Comparison of ENCODE assay signal across 23 cellular contexts in genomic region chrX:108223606-108224005, GRCh38.
"Had no signal": no experiment of that assay in that cellular context is flagged by ENCODE, and none has a peak within 500 bp of the region (broad histone marks: within the 10 kb centered on the region; RNA-seq: fewer than 3 reads in every experiment).

No MANE protein-coding gene starts in this region.

- H3K27ac Mint-ChIP-seq: activated CD4-positive, alpha-beta memory T cell treated with anti-CD3 and anti-CD28 coated beads, Interleukin-2, amount 10 ng/mL, durations not matched to agents 7 days and 5 days; activated naive CD4-positive, alpha-beta T cell treated with anti-CD3 and anti-CD28 coated beads, Interleukin-2, amount 50 U/mL, for 72 hours; dendritic cell treated with granulocyte-macrophage colony-stimulating factor and Interleukin-4, amounts not matched to agents 40 ng/mL and 50 ng/mL, for 4 days; T-helper 1 cell treated with Interleukin-12 subunit alpha and Interleukin-12 subunit beta and Interleukin-4 antibody, amounts not matched to agents 30 μg/mL and 1 μg/mL, for 36 hours had no signal

- H3K9me3 ChIP-seq: body of pancreas, neutrophil, suprapubic skin, upper lobe of right lung had no signal

- H3K9me3 Mint-ChIP-seq: activated CD4-positive, alpha-beta memory T cell treated with anti-CD3 and anti-CD28 coated beads, Interleukin-2, amount 10 ng/mL, durations not matched to agents 7 days and 5 days; activated naive CD4-positive, alpha-beta T cell treated with anti-CD3 and anti-CD28 coated beads, Interleukin-2, amount 50 U/mL, for 72 hours; dendritic cell treated with granulocyte-macrophage colony-stimulating factor and Interleukin-4, amounts not matched to agents 40 ng/mL and 50 ng/mL, for 4 days; T-helper 1 cell treated with Interleukin-12 subunit alpha and Interleukin-12 subunit beta and Interleukin-4 antibody, amounts not matched to agents 30 μg/mL and 1 μg/mL, for 36 hours had no signal

- H3K27me3 Mint-ChIP-seq: activated CD4-positive, alpha-beta memory T cell treated with anti-CD3 and anti-CD28 coated beads, Interleukin-2, amount 10 ng/mL, durations not matched to agents 7 days and 5 days had no signal

- H3K4me1 ChIP-seq: body of pancreas, upper lobe of right lung had no signal

- H3K4me1 Mint-ChIP-seq: activated CD4-positive, alpha-beta memory T cell treated with anti-CD3 and anti-CD28 coated beads, Interleukin-2, amount 10 ng/mL, durations not matched to agents 7 days and 5 days had no signal

- H3K4me3 Mint-ChIP-seq: activated CD4-positive, alpha-beta memory T cell treated with anti-CD3 and anti-CD28 coated beads, Interleukin-2, amount 10 ng/mL, durations not matched to agents 7 days and 5 days; dendritic cell treated with granulocyte-macrophage colony-stimulating factor and Interleukin-4, amounts not matched to agents 40 ng/mL and 50 ng/mL, for 4 days; T-helper 1 cell treated with Interleukin-12 subunit alpha and Interleukin-12 subunit beta and Interleukin-4 antibody, amounts not matched to agents 30 μg/mL and 1 μg/mL, for 36 hours had no signal

- H3K27me3 ChIP-seq: body of pancreas, neutrophil, suprapubic skin, upper lobe of right lung had no signal

- H3K36me3 ChIP-seq: neutrophil, suprapubic skin, upper lobe of right lung had no signal

- H3K4me3 ChIP-seq: body of pancreas, lung, skin epidermis, suprapubic skin, upper lobe of right lung had no signal

- DNase-seq: activated CD4-positive, alpha-beta memory T cell treated with anti-CD3 and anti-CD28 coated beads, Interleukin-2, amount 10 ng/mL, durations not matched to agents 7 days and 5 days; activated CD4-positive, alpha-beta T cell treated with anti-CD3 and anti-CD28 coated beads for 4 hours; activated gamma-delta T cell; activated T-cell treated with anti-CD3 and anti-CD28 coated beads, Interleukin-2, amount 50 U/mL, for 48 hours; amygdala; body of pancreas; cerebellar nuclear complex; effector memory CD4-positive, alpha-beta T cell; hippocampal formation; posterior cingulate gyrus; retina; SIG-M5; stimulated activated CD4-positive, alpha-beta T cell treated with anti-CD3 and anti-CD28 coated beads, Interleukin-15, amount 100 ng/mL, for 24 hours; stimulated activated CD4-positive, alpha-beta T cell treated with anti-CD3 and anti-CD28 coated beads, Interleukin-4, amount 100 ng/mL, for 1 hour; stimulated activated naive CD4-positive, alpha-beta T cell; upper lobe of right lung had no signal

- ATAC-seq: activated naive CD4-positive, alpha-beta T cell treated with anti-CD3 and anti-CD28 coated beads, Interleukin-2, amount 50 U/mL, for 72 hours; body of pancreas; upper lobe of right lung had no signal

- H3K36me3 Mint-ChIP-seq: activated naive CD4-positive, alpha-beta T cell treated with anti-CD3 and anti-CD28 coated beads, Interleukin-2, amount 50 U/mL, for 72 hours had no signal

- H3K27ac ChIP-seq: body of pancreas, neutrophil, skin epidermis, suprapubic skin, upper lobe of right lung had no signal
